In the genomic region with DNA sequence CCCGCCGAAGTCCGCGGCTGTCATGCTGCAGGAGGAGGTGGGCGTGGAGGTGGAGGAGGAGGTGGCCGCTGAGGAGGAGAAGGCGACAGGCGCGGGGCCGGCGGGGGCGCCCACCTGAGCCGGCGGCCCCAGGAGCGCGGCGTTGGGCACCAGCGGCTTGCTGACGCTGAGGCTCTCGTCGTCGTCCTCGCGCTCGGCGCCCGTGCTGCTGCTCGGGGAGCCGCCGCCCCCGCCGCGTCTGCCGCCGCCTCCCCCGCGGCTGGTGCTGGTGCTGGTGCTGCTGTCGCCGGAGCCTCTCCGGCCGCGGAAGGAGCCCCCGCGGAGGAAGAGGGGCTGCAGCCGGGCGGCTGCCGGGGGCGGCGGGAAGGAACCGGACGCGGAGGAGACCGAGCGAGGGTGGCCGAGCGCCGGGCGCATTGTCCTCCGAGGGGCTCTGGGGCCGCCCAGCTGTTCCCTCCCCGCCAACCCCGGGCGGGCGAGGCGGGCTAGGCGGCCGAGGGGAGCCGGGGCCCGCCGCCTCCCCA, we compare ENCODE assay signal across 8 cellular contexts. TPM values are rescaled to one million over a fixed set of nuclear protein-coding genes. Genes with fewer than 3 reads are reported as not detected.
DNase-seq lines count a peak whose midpoint lies in the region; ATAC-seq, FAIRE-seq and TF ChIP-seq lines count a peak whose summit lies in the region.

No MANE protein-coding gene starts in this region.

- H3K36me3 ChIP-seq in skeletal muscle satellite cell (ENCODE audit: insufficient read depth, low read length) (no peaks in the 10 kb centered on the region), kidney (ENCODE audit: control insufficient read depth in 1 of 2, insufficient read depth in 2 of 2, low read length in 2 of 2) (no peaks in the 10 kb centered on the region)

- no peak for TF ChIP-seq CTCF in kidney (IDR thresholded peaks at IDR 0.05; ENCODE audit: borderline replicate concordance, extremely low read depth, insufficient read depth)

- no peak overlapping the region for H3K9ac ChIP-seq in skeletal muscle satellite cell (ENCODE audit: low read depth, low read length)
- H3K9ac ChIP-seq in kidney (ENCODE audit: low read length in 2 of 2) = no peak overlapping the region

- FAIRE-seq in kidney (lab: Jason Lieb, UNC) = no peak

- peak overlapping the region; percentile 66 for H3K4me3 ChIP-seq in skeletal muscle satellite cell (ENCODE audit: low read length)
- H3K4me3 ChIP-seq in kidney (ENCODE audit: low read length in 2 of 2) = no peak overlapping the region

- peak overlapping the region; percentile 82 for H3K4me2 ChIP-seq in skeletal muscle satellite cell (ENCODE audit: low read length)

- no peak for DNase-seq in activated CD4-positive, CD25-positive, alpha-beta regulatory T cell (lab: John Stamatoyannopoulos, UW)
- DNase-seq in UCSD-AML1 (lab: John Stamatoyannopoulos, UW; ENCODE audit: unreplicated experiment) = peak; percentile 55
- DNase-seq in glomerular visceral epithelial cell (ENCODE audit: extremely low spot score) = peak; percentile 1
- no peak for DNase-seq in kidney
- no peak for DNase-seq in COR-L47 (lab: John Stamatoyannopoulos, UW)
- DNase-seq in NCI-H1436 (lab: John Stamatoyannopoulos, UW) = no peak

- H3K27me3 ChIP-seq in skeletal muscle satellite cell (ENCODE audit: control insufficient read depth, insufficient read depth, low read length) = peaks cover 37% of the 10 kb centered on the region

- H3K27ac ChIP-seq in kidney (ENCODE audit: low read depth in 2 of 2, low read length in 2 of 2) = no peak overlapping the region

- intact Hi-C loops in kidney (cut with DNase I) = no loop called here

- peaks cover 4% of the 10 kb centered on the region for H3K4me1 ChIP-seq in skeletal muscle satellite cell (ENCODE audit: control insufficient read depth, insufficient read depth, low read length)
- H3K4me1 ChIP-seq in kidney (ENCODE audit: control insufficient read depth in 1 of 2, insufficient read depth in 1 of 2, low read depth in 1 of 2, low read length in 2 of 2) = peaks cover 0 to 5% of the 10 kb centered on the region in 2 donors

- ATAC-seq in activated CD4-positive, CD25-positive, alpha-beta regulatory T cell treated with anti-CD3 and anti-CD28 coated beads, Interleukin-2, amount 50 U/mL, for 24 hours = peak; percentile 14 to 27

- H3K9me3 ChIP-seq in skeletal muscle satellite cell (replicated peaks; ENCODE audit: low read length) (no peaks in the 10 kb centered on the region), kidney (ENCODE audit: control insufficient read depth in 1 of 2, low read length in 2 of 2) (no peaks in the 10 kb centered on the region)

RNA-seq across cellular contexts. Expression of a gene that starts 0.4 kb away (rescaled TPM):
- total RNA-seq in skeletal muscle satellite cell (2012; rRNA removed) = 0.22 and 0.25 TPM in 2 replicates
- total RNA-seq in kidney = 1.2 TPM
- polyA plus RNA-seq in kidney (ENCODE audit: insufficient read depth, low read depth, low replicate concordance) = 0.19 TPM

RNA-seq across cellular contexts. Expression of a gene that starts 36.0 kb away (rescaled TPM):
- 6.3 and 9.2 TPM in 2 replicates for total RNA-seq in skeletal muscle satellite cell (2012; rRNA removed)
- total RNA-seq in kidney = 26.8 TPM
- polyA plus RNA-seq in kidney (ENCODE audit: insufficient read depth, low read depth, low replicate concordance) = 4.2 TPM

RNA-seq across cellular contexts. Expression of a gene that starts 38.3 kb away (rescaled TPM):
- 37.8 and 67.9 TPM in 2 replicates for total RNA-seq in skeletal muscle satellite cell (2012; rRNA removed)
- total RNA-seq in kidney = 27.5 TPM
- polyA plus RNA-seq in kidney (ENCODE audit: insufficient read depth, low read depth, low replicate concordance) = 39.8 TPM

Comparison
In these comparisons a context has a peak if more than half of its experiments do, and no peak if none do; other contexts are left out.
1. DNase-seq: peak in UCSD-AML1 (single experiment) and glomerular visceral epithelial cell (single experiment); none in activated CD4-positive, CD25-positive, alpha-beta regulatory T cell (0 of 4), kidney (single experiment), COR-L47 (single experiment) and NCI-H1436 (single experiment).